ENCODE assay signal across 11 cellular contexts in genomic region chr16:75576384-75576811, GRCh38.
DNase-seq lines count a peak whose midpoint lies in the region; ATAC-seq and TF ChIP-seq lines count a peak whose summit lies in the region.
"Had no signal": no experiment of that assay in that cellular context is flagged by ENCODE, and none has a peak within 500 bp of the region (broad histone marks: within the 10 kb centered on the region; RNA-seq: fewer than 3 reads in every experiment).

No MANE protein-coding gene starts in this region.

- intact Hi-C loops in head of caudate nucleus (cut with DNase I), result no loop called here

- in situ Hi-C loops in brain microvascular endothelial cell (cut with HindIII; ENCODE audit: low pct_ligation_motif_present, low sequenced_read_pairs), result no loop called here

- H3K27ac ChIP-seq in brain microvascular endothelial cell, result no peak overlapping the region

- no peak for TF ChIP-seq CTCF in brain microvascular endothelial cell (IDR thresholded peaks at IDR 0.05; ENCODE audit: low read depth, low read length, missing control alignments)

- peak; percentile 50 for ATAC-seq in GM18907 (IDR thresholded peaks at IDR 0.05; ENCODE audit: unreplicated experiment)
- ATAC-seq in GM21723 (IDR thresholded peaks at IDR 0.05; ENCODE audit: unreplicated experiment), result peak; percentile 69
- ATAC-seq in HG03432 (IDR thresholded peaks at IDR 0.05; ENCODE audit: unreplicated experiment), result peak; percentile 65
- ATAC-seq in HG03280 (IDR thresholded peaks at IDR 0.05; ENCODE audit: unreplicated experiment), result no peak
- ATAC-seq: Panc1 had no signal

- peak in 28 of 42 donors; percentile 23 to 86 (median 59) for DNase-seq in head of caudate nucleus
- no peak for DNase-seq in stimulated activated CD4-positive, alpha-beta T cell treated with anti-CD3 and anti-CD28 coated beads, Interleukin-4, amount 100 ng/mL, for 1 hour
- no peak for DNase-seq in activated effector memory CD4-positive, alpha-beta T cell treated with anti-CD3 and anti-CD28 coated beads, Interleukin-2, amount 50 U/mL, for 16 hours
- no peak for DNase-seq in brain microvascular endothelial cell
- DNase-seq: foreskin fibroblast, kidney glomerular epithelial cell had no signal

- no peak overlapping the region for H3K4me3 ChIP-seq in brain microvascular endothelial cell (ENCODE audit: low read depth, low read length)

- peaks cover 45% of the 10 kb centered on the region for H3K36me3 ChIP-seq in brain microvascular endothelial cell (replicated peaks)

- H3K27me3 ChIP-seq in brain microvascular endothelial cell (replicated peaks), result no peaks in the 10 kb centered on the region

Comparison
In these comparisons a context has a peak if more than half of its experiments do, and no peak if none do; other contexts are left out.
1. DNase-seq: peak in head of caudate nucleus (28 of 42); none in stimulated activated CD4-positive, alpha-beta T cell treated with anti-CD3 and anti-CD28 coated beads, Interleukin-4, amount 100 ng/mL, for 1 hour (single experiment), activated effector memory CD4-positive, alpha-beta T cell treated with anti-CD3 and anti-CD28 coated beads, Interleukin-2, amount 50 U/mL, for 16 hours (single experiment) and brain microvascular endothelial cell (single experiment).